Comparison of ENCODE assay signal across 8 cellular contexts in the genomic region with DNA sequence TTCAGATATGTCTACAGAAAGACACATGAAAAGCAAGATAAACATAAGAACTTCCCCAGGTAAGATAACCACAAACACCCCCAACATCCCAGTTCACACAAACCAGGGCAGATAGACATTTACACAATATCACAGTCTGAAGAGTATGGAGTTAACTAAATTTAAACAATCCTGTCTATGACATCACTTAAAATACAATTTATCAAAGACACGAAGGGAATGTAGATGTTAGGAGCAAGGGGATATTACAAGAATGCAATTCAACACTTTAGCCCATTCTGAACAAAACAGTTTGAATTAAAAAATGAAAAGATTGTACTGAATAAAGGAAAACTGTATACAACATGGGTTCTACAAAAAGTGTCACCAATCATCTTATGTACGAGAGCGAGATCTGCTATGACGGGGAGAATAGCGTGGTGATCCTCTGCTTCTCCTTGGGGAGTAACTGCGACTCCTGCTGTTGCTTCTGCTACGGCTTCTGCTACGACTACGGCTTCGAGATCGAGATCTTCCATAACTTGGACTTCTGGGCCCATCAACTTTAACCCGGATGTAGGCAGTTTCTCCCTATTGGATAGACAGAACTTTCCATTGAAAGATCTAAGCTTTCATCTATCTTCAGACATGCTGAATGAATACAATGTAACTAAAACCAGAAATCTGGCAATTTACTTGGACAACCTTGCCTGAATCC. TPM values are rescaled to one million over a fixed set of nuclear protein-coding genes. Genes with fewer than 3 reads are reported as not detected.
DNase-seq lines count a peak whose midpoint lies in the region; ATAC-seq, FAIRE-seq and TF ChIP-seq lines count a peak whose summit lies in the region.

No MANE protein-coding gene starts in this region.

- H3K9me3 ChIP-seq in KOPT-K1 (ENCODE audit: insufficient read depth, low read length, poor library complexity, severe bottlenecking): no peaks in the 10 kb centered on the region

- DNase-seq in CD14-positive monocyte (ENCODE audit: low spot score) (no peak), bronchial epithelial cell (ENCODE audit: low read depth) (no peak)
- DNase-seq in natural killer cell treated with Interleukin-12 subunit alpha and Interleukin-12 subunit beta and Interleukin-15 and Interleukin-18, amount 100 ng/mL, for 72 hours (ENCODE audit: low spot score): no peak
- DNase-seq in activated effector memory CD4-positive, alpha-beta T cell treated with Interleukin-2 at 50 U/mL for 16 hours: no peak
- no peak for DNase-seq in activated CD4-positive, CD25-positive, alpha-beta regulatory T cell treated with anti-CD3 and anti-CD28 coated beads, Interleukin-2, amount 50 U/mL, for 72 hours

- peak overlapping the region; percentile 67 to 98 for H3K4me3 Mint-ChIP-seq in CD14-positive monocyte
- peak overlapping the region; percentile 100 for H3K4me3 Mint-ChIP-seq in natural killer cell treated with Interleukin-12 subunit alpha and Interleukin-12 subunit beta and Interleukin-15 and Interleukin-18, amount 100 ng/mL, for 72 hours

- H3K4me1 Mint-ChIP-seq in CD14-positive monocyte: peaks cover 38% of the 10 kb centered on the region
- H3K4me1 Mint-ChIP-seq in natural killer cell treated with Interleukin-12 subunit alpha and Interleukin-12 subunit beta and Interleukin-15 and Interleukin-18, amount 100 ng/mL, for 72 hours (ENCODE audit: low read depth in 2 of 2): peaks cover 46 to 60% of the 10 kb centered on the region in 2 donors

- intact Hi-C loops in CD14-positive monocyte (cut with micrococcal nuclease): loop anchor here (5.0 kb wide), 2 partner anchors 77 to 512 kb away; partner anchors contain the start of gene DYNLL2 (in 2 of the 2)

- H3K9me3 Mint-ChIP-seq in CD14-positive monocyte: no peaks in the 10 kb centered on the region
- no peaks in the 10 kb centered on the region for H3K9me3 Mint-ChIP-seq in natural killer cell treated with Interleukin-12 subunit alpha and Interleukin-12 subunit beta and Interleukin-15 and Interleukin-18, amount 100 ng/mL, for 72 hours

- H3K27ac Mint-ChIP-seq in CD14-positive monocyte: peak overlapping the region in 2 of 7 donors; percentile 71 to 98
- peak overlapping the region; percentile 100 for H3K27ac Mint-ChIP-seq in natural killer cell treated with Interleukin-12 subunit alpha and Interleukin-12 subunit beta and Interleukin-15 and Interleukin-18, amount 100 ng/mL, for 72 hours

- no peak for FAIRE-seq in bronchial epithelial cell (lab: Jason Lieb, UNC)

- ATAC-seq in natural killer cell treated with Interleukin-12 subunit alpha and Interleukin-12 subunit beta and Interleukin-15 and Interleukin-18, amount 100 ng/mL, for 72 hours: no peak
- ATAC-seq in GM19467 (IDR thresholded peaks at IDR 0.05; ENCODE audit: unreplicated experiment) (no peak), GM18511 (IDR thresholded peaks at IDR 0.05; ENCODE audit: unreplicated experiment) (no peak)

- peaks cover 0 to 6% (median 0%) of the 10 kb centered on the region in 3 donors for H3K27me3 Mint-ChIP-seq in CD14-positive monocyte (ENCODE audit: low read depth in 3 of 3)
- H3K27me3 Mint-ChIP-seq in natural killer cell treated with Interleukin-12 subunit alpha and Interleukin-12 subunit beta and Interleukin-15 and Interleukin-18, amount 100 ng/mL, for 72 hours: no peaks in the 10 kb centered on the region

- H3K4me3 ChIP-seq in bronchial epithelial cell (ENCODE audit: low read depth, low read length): peak overlapping the region; percentile 85

- peak overlapping the region; percentile 98 for H3K27ac ChIP-seq in KOPT-K1 (ENCODE audit: low read depth, low read length, poor library complexity, severe bottlenecking)

- H3K27me3 ChIP-seq in bronchial epithelial cell (ENCODE audit: control insufficient read depth, insufficient read depth, low read length): no peaks in the 10 kb centered on the region

- TF ChIP-seq CTCF in CD14-positive monocyte (IDR thresholded peaks at IDR 0.05) (no peak), bronchial epithelial cell (IDR thresholded peaks at IDR 0.05; ENCODE audit: insufficient read depth, low read length, severe bottlenecking) (peak; percentile 4)

- peaks cover 62% of the 10 kb centered on the region for H3K36me3 ChIP-seq in KOPT-K1 (ENCODE audit: insufficient read depth, low read length)
- peaks cover 11% of the 10 kb centered on the region for H3K36me3 ChIP-seq in bronchial epithelial cell (ENCODE audit: control insufficient read depth, insufficient read depth, low read length)

- peaks cover 31 to 41% of the 10 kb centered on the region in 2 donors for H3K36me3 Mint-ChIP-seq in CD14-positive monocyte
- peaks cover 47% of the 10 kb centered on the region for H3K36me3 Mint-ChIP-seq in natural killer cell treated with Interleukin-12 subunit alpha and Interleukin-12 subunit beta and Interleukin-15 and Interleukin-18, amount 100 ng/mL, for 72 hours

RNA-seq across cellular contexts. Expression of gene SRSF1, which starts 1.9 kb away (rescaled TPM):
- 10 to 100 TPM; 51.2 to 61.6 TPM for polyA plus RNA-seq in CD14-positive monocyte
- 239 and 392 TPM in 2 replicates for total RNA-seq in bronchial epithelial cell
- total RNA-seq in natural killer cell treated with Interleukin-12 subunit alpha and Interleukin-12 subunit beta and Interleukin-15 and Interleukin-18, amount 100 ng/mL, for 72 hours: 100 to 1,000 TPM; 327 to 426 TPM

RNA-seq across cellular contexts. Expression of gene VEZF1, which starts 17.1 kb away (rescaled TPM):
- 10 to 100 TPM; 28.3 to 40.1 TPM for polyA plus RNA-seq in CD14-positive monocyte
- 17.3 and 23.2 TPM in 2 replicates for total RNA-seq in bronchial epithelial cell
- 10 to 100 TPM; 29.1 to 31.8 TPM for total RNA-seq in natural killer cell treated with Interleukin-12 subunit alpha and Interleukin-12 subunit beta and Interleukin-15 and Interleukin-18, amount 100 ng/mL, for 72 hours

RNA-seq across cellular contexts. Expression of gene CUEDC1, which starts 50.0 kb away (rescaled TPM):
- polyA plus RNA-seq in CD14-positive monocyte: 1 to 10 TPM; 4.2 to 4.3 TPM
- total RNA-seq in bronchial epithelial cell: 3.4 and 6.9 TPM in 2 replicates
- under 1 TPM in 1 of 2 donors, not detected in 1; 0.19 TPM for total RNA-seq in natural killer cell treated with Interleukin-12 subunit alpha and Interleukin-12 subunit beta and Interleukin-15 and Interleukin-18, amount 100 ng/mL, for 72 hours
